In genomic region chr16:70520612-70521297, GRCh38 we compare ENCODE assay signal across 12 cellular contexts. TPM values are rescaled to one million over a fixed set of nuclear protein-coding genes. Genes with fewer than 3 reads are reported as not detected.
DNase-seq lines count a peak whose midpoint lies in the region; ATAC-seq and TF ChIP-seq lines count a peak whose summit lies in the region.
"Had no signal": no experiment of that assay in that cellular context is flagged by ENCODE, and none has a peak within 500 bp of the region (broad histone marks: within the 10 kb centered on the region; RNA-seq: fewer than 3 reads in every experiment).

No MANE protein-coding gene starts in this region.

- TF ChIP-seq EP300 in tibial nerve (IDR thresholded peaks at IDR 0.05), result no peak

- peak; percentile 35; the same call in 1 of the 3 replicates for ATAC-seq in RWPE2 (ENCODE audit: low read depth)

- 78 to 83% methylated on average over 8 of the region's 8 CpGs for WGBS in tibial nerve, 2 donors

- no peaks in the 10 kb centered on the region for H3K9me3 ChIP-seq in RWPE2 (ENCODE audit: severe bottlenecking)
- no peaks in the 10 kb centered on the region for H3K9me3 ChIP-seq in duodenal mucosa (ENCODE audit: control insufficient read depth in 1 of 2, low read length in 2 of 2)
- no peaks in the 10 kb centered on the region for H3K9me3 ChIP-seq in tibial nerve
- H3K9me3 ChIP-seq: right atrium auricular region, upper lobe of left lung had no signal

- DNase-seq in GM13977 (ENCODE audit: low spot score) (peak; percentile 49), RWPE2 (ENCODE audit: low spot score) (no peak), cortex of kidney (lab: John Stamatoyannopoulos, UW) (no peak), pons (ENCODE audit: low spot score) (no peak), tibial nerve (ENCODE audit: low spot score in 2 of 2) (no peak)
- DNase-seq in stimulated activated CD8-positive, alpha-beta memory T cell treated with anti-CD3 and anti-CD28 coated beads, Interleukin-4, amount 100 ng/mL, for 48 hours, result no peak
- DNase-seq: activated CD4-positive, alpha-beta T cell treated with anti-CD3 and anti-CD28 coated beads, Interleukin-2, amount 50 U/mL, for 48 hours; DMS 273 treated with DMSO at 0.1 percent for 48 hours; upper lobe of left lung had no signal

- H3K4me1 ChIP-seq in ACC112 (ENCODE audit: control insufficient read depth, insufficient read depth, low read length, unreplicated experiment), result peaks cover 18% of the 10 kb centered on the region
- H3K4me1 ChIP-seq in RWPE2 (ENCODE audit: insufficient read depth, poor library complexity, severe bottlenecking), result peaks cover 7% of the 10 kb centered on the region
- peaks cover 14 to 16% of the 10 kb centered on the region in 2 donors for H3K4me1 ChIP-seq in duodenal mucosa (ENCODE audit: control insufficient read depth in 1 of 2, insufficient read depth in 2 of 2, low read length in 2 of 2)
- peaks cover 0 to 34% (median 18%) of the 10 kb centered on the region in 4 donors for H3K4me1 ChIP-seq in tibial nerve

- no peak overlapping the region for H3K9ac ChIP-seq in duodenal mucosa (ENCODE audit: low read depth in 1 of 2, low read length in 2 of 2)

- TF ChIP-seq CTCF in GM13977 (IDR thresholded peaks at IDR 0.05; ENCODE audit: extremely low read depth, insufficient read depth, missing control alignments) (no peak), RWPE2 (IDR thresholded peaks at IDR 0.05; ENCODE audit: poor library complexity, severe bottlenecking) (no peak), tibial nerve (IDR thresholded peaks at IDR 0.05) (no peak)

- H3K4me3 ChIP-seq in ACC112 (ENCODE audit: low read depth, low read length) (no peak overlapping the region), RWPE2 (ENCODE audit: severe bottlenecking) (no peak overlapping the region), duodenal mucosa (ENCODE audit: low read depth in 1 of 2, low read length in 2 of 2) (no peak overlapping the region), tibial nerve (no peak overlapping the region)
- H3K4me3 ChIP-seq: right atrium auricular region, upper lobe of left lung had no signal

- H3K27me3 ChIP-seq in ACC112 (ENCODE audit: insufficient read depth, low read length) (no peaks in the 10 kb centered on the region), RWPE2 (ENCODE audit: insufficient read depth, poor library complexity, severe bottlenecking) (no peaks in the 10 kb centered on the region), duodenal mucosa (ENCODE audit: control insufficient read depth in 1 of 2, insufficient read depth in 2 of 2, low read length in 2 of 2) (no peaks in the 10 kb centered on the region), tibial nerve (no peaks in the 10 kb centered on the region)
- H3K27me3 ChIP-seq: right atrium auricular region, upper lobe of left lung had no signal

- H2AFZ ChIP-seq in ACC112 (ENCODE audit: low read length, unreplicated experiment), result no peak overlapping the region

- H3K36me3 ChIP-seq in ACC112 (ENCODE audit: insufficient read depth, low read length) (peaks cover 4% of the 10 kb centered on the region; the same call in 1 of the 2 replicates), RWPE2 (ENCODE audit: low read depth) (peaks cover 41% of the 10 kb centered on the region), duodenal mucosa (ENCODE audit: control insufficient read depth in 1 of 2, insufficient read depth in 2 of 2, low read length in 2 of 2) (peaks cover 10 to 28% of the 10 kb centered on the region in 2 donors), tibial nerve (peaks cover 0 to 32% (median 8%) of the 10 kb centered on the region in 3 donors)

- in situ Hi-C loops in GM13977 (cut with MboI; ENCODE audit: low pct_unique_long_range_greater_than_20kb, low sequenced_read_pairs, unreplicated experiment), result no loop called here

- H3K27ac ChIP-seq in ACC112 (ENCODE audit: low read depth, low read length) (peak overlapping the region; percentile 11), RWPE2 (ENCODE audit: poor library complexity, severe bottlenecking) (peak overlapping the region; percentile 26), duodenal mucosa (ENCODE audit: low read depth, low read length) (peak overlapping the region; percentile 20), tibial nerve (no peak overlapping the region)
- H3K27ac ChIP-seq: right atrium auricular region, upper lobe of left lung had no signal

- no peak for TF ChIP-seq POLR2A in tibial nerve (IDR thresholded peaks at IDR 0.05)

- H3K79me2 ChIP-seq in ACC112 (ENCODE audit: control insufficient read depth, insufficient read depth, low read length, unreplicated experiment), result peaks cover 52% of the 10 kb centered on the region

RNA-seq across cellular contexts. Expression of gene COG4, which starts 2.6 kb away (rescaled TPM):
- 100 to 1,000 TPM in 1 of 4 donors, 10 to 100 TPM in 3; 41.1 to 109 (median 47.1) TPM for total RNA-seq in tibial nerve

RNA-seq across cellular contexts. Expression of gene SF3B3, which starts 2.9 kb away (rescaled TPM):
- 100 to 1,000 TPM; 103 to 132 (median 119) TPM for total RNA-seq in tibial nerve

Comparison
In these comparisons a context has a peak if more than half of its experiments do, and no peak if none do; other contexts are left out.
1. H3K27ac ChIP-seq: peak in ACC112 (single experiment), RWPE2 (single experiment) and duodenal mucosa (single experiment); none in tibial nerve (0 of 4).